ENCODE assay signal across 26 cellular contexts in the genomic region with DNA sequence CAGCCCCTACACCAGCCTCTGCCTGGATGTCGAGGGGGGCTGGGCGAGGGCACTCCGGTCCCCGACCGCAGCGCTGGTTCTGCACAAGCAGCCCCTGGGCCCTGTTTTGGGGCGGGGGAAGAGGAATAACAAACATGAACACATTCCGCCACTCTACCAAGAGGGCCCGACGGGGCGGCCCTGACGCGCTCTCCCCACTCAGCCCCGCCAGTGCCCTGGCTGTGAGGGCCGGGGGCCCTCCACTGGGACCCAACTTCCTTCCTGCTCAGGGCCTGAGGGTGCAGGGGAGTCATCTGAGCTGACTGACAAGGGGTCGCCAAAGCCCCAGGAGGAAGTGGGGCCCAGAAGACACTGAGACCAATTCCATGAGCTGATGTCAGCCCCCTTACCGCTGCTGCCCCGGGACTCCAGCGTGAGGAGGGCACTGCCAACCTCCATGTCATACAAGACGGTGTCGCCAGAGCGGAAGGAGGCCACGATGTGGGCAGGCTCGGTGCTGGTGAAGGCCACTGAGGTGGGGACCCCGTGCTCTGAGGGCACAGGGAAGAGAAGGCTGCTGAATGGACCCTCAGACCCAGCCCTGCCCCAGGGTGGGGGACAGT. TPM values are rescaled to one million over a fixed set of nuclear protein-coding genes. Genes with fewer than 3 reads are reported as not detected.
DNase-seq lines count a peak whose midpoint lies in the region; ATAC-seq, FAIRE-seq and TF ChIP-seq lines count a peak whose summit lies in the region.
"Had no signal": no experiment of that assay in that cellular context is flagged by ENCODE, and none has a peak within 500 bp of the region (broad histone marks: within the 10 kb centered on the region; RNA-seq: fewer than 3 reads in every experiment).

No MANE protein-coding gene starts in this region.

- no peaks in the 10 kb centered on the region for H3K9me2 ChIP-seq in Loucy (replicated peaks; ENCODE audit: low read depth, low read length)

- H3K36me3 Mint-ChIP-seq in Caco-2 (ENCODE audit: insufficient read depth, unreplicated experiment) = peaks cover 77% of the 10 kb centered on the region
- H3K36me3 Mint-ChIP-seq in chondrocyte (ENCODE audit: low read depth) = peaks cover 25% of the 10 kb centered on the region

- H4K20me1 ChIP-seq in Loucy (ENCODE audit: insufficient read depth, low read length, poor library complexity, severe bottlenecking) = no peaks in the 10 kb centered on the region

- POLR2A ChIA-PET in Caco-2 (lab: Charles Lee) = interaction anchor here (0.6 kb wide), 1 partner anchor 45 kb away, joined by 9 read pairs; no protein-coding TSS in a partner anchor

- H3K9me3 ChIP-seq in Caco-2 (no peaks in the 10 kb centered on the region), Loucy (ENCODE audit: insufficient read depth, low read depth, low read length) (no peaks in the 10 kb centered on the region)
- H3K9me3 ChIP-seq: thoracic aorta had no signal

- no peaks in the 10 kb centered on the region for H3K27me3 ChIP-seq in Caco-2 (replicated peaks; ENCODE audit: control insufficient read depth, insufficient read depth, low read length)
- no peaks in the 10 kb centered on the region for H3K27me3 ChIP-seq in Loucy (ENCODE audit: insufficient read depth, low read length, poor library complexity, severe bottlenecking)
- H3K27me3 ChIP-seq: cardiac muscle cell had no signal

- H3F3A ChIP-seq in Loucy (ENCODE audit: low read depth) = peaks cover 11% of the 10 kb centered on the region

- DNase-seq in Caco-2 (no peak), chondrocyte (ENCODE audit: low spot score) (peak; percentile 84), sciatic nerve (ENCODE audit: low spot score) (peak; percentile 57), urothelium cell line (ENCODE audit: low spot score) (no peak), DMS53 (lab: John Stamatoyannopoulos, UW) (no peak), OCI-M2 (lab: John Stamatoyannopoulos, UW; ENCODE audit: unreplicated experiment) (no peak)
- no peak for DNase-seq in activated CD4-positive, alpha-beta T cell treated with anti-CD3 and anti-CD28 coated beads, Interleukin-2, amount 50 U/mL, for 1 hour
- DNase-seq: activated CD4-positive, alpha-beta memory T cell treated with anti-CD3 and anti-CD28 coated beads, Interleukin-2, amount 10 ng/mL, durations not matched to agents 7 days and 5 days; activated CD4-positive, CD25-positive, alpha-beta regulatory T cell; activated naive CD4-positive, alpha-beta T cell; activated T-cell treated with anti-CD3 and anti-CD28 coated beads, Interleukin-2, amount 50 U/mL, for 24 hours; amygdala; CD8-positive, alpha-beta memory T cell; DMS79 treated with DMSO at 0.1 percent for 48 hours; NCI-H1105 treated with DMSO at 0.1 percent for 48 hours; NCI-H510A; T1000 had no signal

- H3K27me3 Mint-ChIP-seq in Caco-2 (ENCODE audit: insufficient read depth, unreplicated experiment) = no peaks in the 10 kb centered on the region
- no peaks in the 10 kb centered on the region for H3K27me3 Mint-ChIP-seq in chondrocyte (ENCODE audit: low read depth)
- H3K27me3 Mint-ChIP-seq: activated CD4-positive, alpha-beta memory T cell treated with anti-CD3 and anti-CD28 coated beads, Interleukin-2, amount 10 ng/mL, durations not matched to agents 7 days and 5 days; activated T-cell treated with anti-CD3 and anti-CD28 coated beads, Interleukin-2, amount 50 U/mL, for 24 hours; CD8-positive, alpha-beta memory T cell had no signal

- no peak for ATAC-seq in sciatic nerve
- ATAC-seq: left lobe of liver, right cardiac atrium had no signal

- peak overlapping the region; percentile 55 for H3K4me2 ChIP-seq in Loucy (ENCODE audit: low read depth, low read length, poor library complexity, severe bottlenecking)

- BruUV-seq in Caco-2 (replicated peaks; lab: Mats Ljungman, UMichigan) = no TSS peak

- H3K4me1 Mint-ChIP-seq in Caco-2 (ENCODE audit: low read depth, unreplicated experiment) (peaks cover 21% of the 10 kb centered on the region), chondrocyte (ENCODE audit: low read depth) (peaks cover 6% of the 10 kb centered on the region)

- H2AFZ ChIP-seq in Loucy (ENCODE audit: low read length) = no peak overlapping the region
- H2AFZ ChIP-seq: parathyroid adenoma had no signal

- intact Hi-C loops in Caco-2 (cut with micrococcal nuclease; ENCODE audit: unreplicated experiment) = no loop called here
- intact Hi-C loops in sciatic nerve (cut with DNase I) = no loop called here

- H3K4me1 ChIP-seq in Caco-2 (peaks cover 13% of the 10 kb centered on the region), Loucy (ENCODE audit: insufficient read depth, low read length, poor library complexity, severe bottlenecking) (peaks cover 61% of the 10 kb centered on the region)

- H3K4me3 ChIP-seq in Caco-2 (ENCODE audit: low read depth, low read length) (no peak overlapping the region), Loucy (ENCODE audit: low read length, poor library complexity, severe bottlenecking) (peak overlapping the region; percentile 15)
- H3K4me3 ChIP-seq: cardiac muscle cell, thoracic aorta had no signal

- no peak overlapping the region for H3K4me3 Mint-ChIP-seq in Caco-2 (ENCODE audit: unreplicated experiment)
- H3K4me3 Mint-ChIP-seq in chondrocyte (ENCODE audit: unreplicated experiment) = no peak overlapping the region
- H3K4me3 Mint-ChIP-seq: activated CD4-positive, alpha-beta memory T cell treated with anti-CD3 and anti-CD28 coated beads, Interleukin-2, amount 10 ng/mL, durations not matched to agents 7 days and 5 days; activated T-cell treated with anti-CD3 and anti-CD28 coated beads, Interleukin-2, amount 50 U/mL, for 24 hours; mesothelial cell of epicardium; nephron had no signal

- CTCF ChIA-PET in Caco-2 (lab: Charles Lee) = no interaction called here

- no peak for TF ChIP-seq CTCF in Caco-2 (IDR thresholded peaks at IDR 0.05; ENCODE audit: insufficient read depth in 1 of 2, low read depth in 1 of 2, low read length in 1 of 2, severe bottlenecking in 1 of 2, unreplicated experiment in 1 of 2)
- no peak for TF ChIP-seq CTCF in Loucy (conservative IDR thresholded peaks at IDR 0.05; ENCODE audit: low read length)
- TF ChIP-seq CTCF in chondrocyte (IDR thresholded peaks at IDR 0.05) = no peak

- no peaks in the 10 kb centered on the region for H3K9me3 Mint-ChIP-seq in Caco-2 (ENCODE audit: unreplicated experiment)
- H3K9me3 Mint-ChIP-seq in chondrocyte (ENCODE audit: low read depth) = no peaks in the 10 kb centered on the region
- H3K9me3 Mint-ChIP-seq: activated CD4-positive, alpha-beta memory T cell treated with anti-CD3 and anti-CD28 coated beads, Interleukin-2, amount 10 ng/mL, durations not matched to agents 7 days and 5 days; activated T-cell treated with anti-CD3 and anti-CD28 coated beads, Interleukin-2, amount 50 U/mL, for 24 hours; CD8-positive, alpha-beta memory T cell; mesothelial cell of epicardium; nephron had no signal

- no peak for FAIRE-seq in urothelium cell line (lab: Jason Lieb, UNC)
- FAIRE-seq: GM12892 had no signal

- H3K27ac Mint-ChIP-seq in Caco-2 (ENCODE audit: unreplicated experiment) (peak overlapping the region; percentile 56), chondrocyte (ENCODE audit: unreplicated experiment) (no peak overlapping the region)
- H3K27ac Mint-ChIP-seq: activated CD4-positive, alpha-beta memory T cell treated with anti-CD3 and anti-CD28 coated beads, Interleukin-2, amount 10 ng/mL, durations not matched to agents 7 days and 5 days; activated T-cell treated with anti-CD3 and anti-CD28 coated beads, Interleukin-2, amount 50 U/mL, for 24 hours; mesothelial cell of epicardium had no signal

- H3K79me2 ChIP-seq in Loucy (ENCODE audit: insufficient read depth, low read length) = peaks cover 4% of the 10 kb centered on the region; the same call in 1 of the 2 replicates
- H3K79me2 ChIP-seq: parathyroid adenoma had no signal

- peak overlapping the region; percentile 21 for H3K9ac ChIP-seq in Loucy (ENCODE audit: low read depth, low read length, poor library complexity, severe bottlenecking)
- H3K9ac ChIP-seq: parathyroid adenoma had no signal

- H3K36me3 ChIP-seq in Caco-2 (ENCODE audit: control insufficient read depth, insufficient read depth, low read length) (peaks cover 5% of the 10 kb centered on the region), Loucy (ENCODE audit: insufficient read depth, low read length) (peaks cover 73% of the 10 kb centered on the region; the same call in 1 of the 2 replicates)

RNA-seq across cellular contexts. Expression of a gene that starts 5.6 kb away (rescaled TPM):
- total RNA-seq in Caco-2 (2022) = 45.4 and 48.4 TPM in 2 replicates
- 21.9 to 31.9 TPM (median 23.3 TPM) in 3 replicates for total RNA-seq in chondrocyte
- total RNA-seq in sciatic nerve = 54.0 TPM

RNA-seq across cellular contexts. Expression of a gene that starts 23.3 kb away (rescaled TPM):
- total RNA-seq in Caco-2 (2022) (30.6 and 33.1 TPM in 2 replicates), chondrocyte (25.2 to 27.7 TPM (median 26.6 TPM) in 3 replicates), sciatic nerve (25.2 TPM)

RNA-seq across cellular contexts. Expression of a gene that starts 23.7 kb away (rescaled TPM):
- 151 and 162 TPM in 2 replicates for total RNA-seq in Caco-2 (2022)
- 69.8 to 77.3 TPM (median 76.7 TPM) in 3 replicates for total RNA-seq in chondrocyte
- 70.5 TPM for total RNA-seq in sciatic nerve

Comparison
In these comparisons a context has a peak if more than half of its experiments do, and no peak if none do; other contexts are left out.
1. DNase-seq: peak in chondrocyte (single experiment) and sciatic nerve (single experiment); none in Caco-2 (0 of 2), urothelium cell line (single experiment), DMS53 (single experiment), OCI-M2 (single experiment) and activated CD4-positive, alpha-beta T cell treated with anti-CD3 and anti-CD28 coated beads, Interleukin-2, amount 50 U/mL, for 1 hour (single experiment).